8 cellular contexts compared by ENCODE assay signal in the genomic region with DNA sequence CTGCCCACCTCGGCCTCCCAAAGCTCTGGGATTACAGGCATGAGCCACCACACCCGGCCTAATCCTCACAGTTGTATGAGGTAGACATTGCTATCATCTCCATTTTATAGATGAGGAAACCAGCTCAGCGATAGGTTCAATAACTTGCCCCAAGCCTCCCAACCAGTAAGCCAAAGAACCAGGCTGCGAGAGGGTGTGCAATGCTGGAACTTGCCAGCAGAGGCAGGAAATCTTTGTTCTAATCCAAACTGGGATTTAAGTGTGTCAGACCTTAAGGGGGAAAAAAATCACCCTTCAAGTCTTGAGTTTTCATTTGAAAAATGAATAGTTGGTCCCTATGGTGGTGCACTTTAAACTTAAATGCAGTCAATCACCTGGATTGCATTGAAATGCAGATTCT. TPM values are rescaled to one million over a fixed set of nuclear protein-coding genes. Genes with fewer than 3 reads are reported as not detected.
DNase-seq lines count a peak whose midpoint lies in the region; ATAC-seq and TF ChIP-seq lines count a peak whose summit lies in the region.

No MANE protein-coding gene starts in this region.

- peak; percentile 79 for ATAC-seq in left lung
- no peak for ATAC-seq in HG03521 (IDR thresholded peaks at IDR 0.05; ENCODE audit: unreplicated experiment)
- ATAC-seq in effector memory CD8-positive, alpha-beta T cell (replicated peaks), result no peak
- ATAC-seq in GM21717 (IDR thresholded peaks at IDR 0.05; ENCODE audit: unreplicated experiment), result no peak

- no peaks in the 10 kb centered on the region for H3K4me1 Mint-ChIP-seq in effector memory CD8-positive, alpha-beta T cell (ENCODE audit: low read depth in 2 of 2)

- 70% methylated on average over 4 of the region's 4 CpGs for WGBS in prostate gland

- no peaks in the 10 kb centered on the region for H3K9me3 ChIP-seq in left lung
- no peaks in the 10 kb centered on the region for H3K9me3 ChIP-seq in prostate gland

- no peak overlapping the region for H3K4me3 ChIP-seq in astrocyte of the cerebellum (ENCODE audit: low read depth, low read length)
- no peak overlapping the region for H3K4me3 ChIP-seq in left lung
- H3K4me3 ChIP-seq in prostate gland, result no peak overlapping the region

- H3K27ac ChIP-seq in left lung (no peak overlapping the region), prostate gland (no peak overlapping the region)

- in situ Hi-C loops in KBM-7 (cut with MboI; ENCODE audit: low pct_unique_long_range_greater_than_20kb, low sequenced_read_pairs) (no loop called here), astrocyte of the cerebellum (cut with HindIII; ENCODE audit: low sequenced_read_pairs) (loop anchor here (25.0 kb wide), 1 partner anchor 254 kb away; no protein-coding TSS in a partner anchor)

- no peak for TF ChIP-seq POLR2A in prostate gland (IDR thresholded peaks at IDR 0.05)

- TF ChIP-seq CTCF in astrocyte of the cerebellum (IDR thresholded peaks at IDR 0.05; ENCODE audit: low read depth, low read length, missing control alignments) (peak; percentile 64), left lung (IDR thresholded peaks at IDR 0.05) (peak; percentile 39 to 64), prostate gland (IDR thresholded peaks at IDR 0.05) (peak in 2 of 4 experiments; percentile 34 to 53)

- no peak overlapping the region for H3K27ac Mint-ChIP-seq in effector memory CD8-positive, alpha-beta T cell

- H3K27me3 ChIP-seq in left lung (no peaks in the 10 kb centered on the region), prostate gland (replicated peaks; ENCODE audit: insufficient read depth) (no peaks in the 10 kb centered on the region)

- no peaks in the 10 kb centered on the region for H3K9me3 Mint-ChIP-seq in effector memory CD8-positive, alpha-beta T cell

- no peaks in the 10 kb centered on the region for H3K27me3 Mint-ChIP-seq in effector memory CD8-positive, alpha-beta T cell

- DNase-seq in COR-L47 (lab: John Stamatoyannopoulos, UW) (peak; percentile 5), KBM-7 (peak; percentile 61), astrocyte of the cerebellum (ENCODE audit: low read depth) (peak; percentile 19), left lung (no peak), prostate gland (ENCODE audit: low spot score) (no peak)
- no peak for DNase-seq in effector memory CD8-positive, alpha-beta T cell

- intact Hi-C loops in left lung (cut with DNase I) (loop anchor here in 1 of 2 donors (5.0 kb wide), 1 partner anchor 259 kb away; no protein-coding TSS in a partner anchor), prostate gland (cut with DNase I) (loop anchor here (2.0 to 10.0 kb wide), 5 partner anchors 51 to 389 kb away; partner anchors contain the start of gene PNRC1)

- H3K36me3 ChIP-seq in left lung (no peaks in the 10 kb centered on the region), prostate gland (no peaks in the 10 kb centered on the region)

- H3K36me3 Mint-ChIP-seq in effector memory CD8-positive, alpha-beta T cell (ENCODE audit: insufficient read depth), result peaks cover 3% of the 10 kb centered on the region

- H3K4me3 Mint-ChIP-seq in effector memory CD8-positive, alpha-beta T cell, result no peak overlapping the region

- peaks cover 0 to 13% of the 10 kb centered on the region in 2 donors for H3K4me1 ChIP-seq in left lung
- H3K4me1 ChIP-seq in prostate gland (replicated peaks), result no peaks in the 10 kb centered on the region

RNA-seq across cellular contexts. Expression of gene RNGTT, which starts 20.1 kb away (rescaled TPM):
- total RNA-seq in left lung (10 to 100 TPM; 12.1 to 15.2 TPM), prostate gland (10 to 100 TPM; 10.1 to 23.6 TPM)

Comparison
In these comparisons a context has a peak if more than half of its experiments do, and no peak if none do; other contexts are left out.
1. DNase-seq: peak in COR-L47 (single experiment), KBM-7 (single experiment) and astrocyte of the cerebellum (single experiment); none in left lung (0 of 2), effector memory CD8-positive, alpha-beta T cell (0 of 3) and prostate gland (single experiment).